8 cellular contexts compared by ENCODE assay signal in the genomic region with DNA sequence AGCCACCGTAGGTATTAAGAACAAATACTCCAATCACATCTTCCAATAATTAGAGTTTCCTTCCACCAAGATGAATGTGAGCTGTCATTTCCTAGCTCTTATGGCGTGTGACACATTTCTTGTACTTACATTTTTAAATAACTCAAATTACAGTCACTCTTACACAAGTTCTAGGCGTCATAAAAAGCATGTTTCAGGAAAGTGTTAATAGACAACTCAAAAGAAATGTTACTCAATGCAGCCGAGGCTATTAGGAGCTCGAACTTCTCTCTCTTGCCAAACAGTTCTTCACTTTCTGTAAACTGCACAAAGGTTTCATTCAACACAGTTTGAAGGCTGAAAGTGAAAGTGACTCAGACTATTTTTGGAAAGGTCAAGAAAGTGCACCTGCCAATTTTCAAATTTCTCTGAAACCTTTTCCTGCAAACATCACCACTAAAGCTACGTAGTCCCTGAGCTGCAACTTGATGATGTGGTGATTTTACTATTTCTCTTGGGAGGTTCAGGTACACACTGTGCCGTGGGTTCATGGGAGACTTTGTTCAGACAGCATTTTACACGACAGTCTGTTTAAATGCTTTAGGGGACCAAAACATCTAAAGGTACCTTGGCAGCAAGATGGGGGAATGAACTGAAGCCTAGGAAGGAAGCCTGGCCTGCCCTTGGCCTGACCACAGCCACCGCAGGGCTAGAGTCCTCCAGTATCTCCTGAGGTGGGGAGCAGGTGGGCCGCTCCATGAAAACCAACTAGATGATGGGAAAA.
DNase-seq lines count a peak whose midpoint lies in the region; ATAC-seq, FAIRE-seq and TF ChIP-seq lines count a peak whose summit lies in the region.

No MANE protein-coding gene starts in this region.

- no peaks in the 10 kb centered on the region for H3K27me3 ChIP-seq in GM12878 (replicated peaks in 1 of 2; ENCODE audit: control insufficient read depth in 2 of 2, insufficient read depth in 2 of 2, low read length in 1 of 2)
- no peaks in the 10 kb centered on the region for H3K27me3 ChIP-seq in lung (ENCODE audit: control insufficient read depth, insufficient read depth)

- H3K27ac ChIP-seq in GM12878 (ENCODE audit: control insufficient read depth, insufficient read depth) (peak overlapping the region; percentile 82), lung (ENCODE audit: low read depth in 1 of 2, low read length in 1 of 2) (peak overlapping the region; percentile 68 to 84)

- no peak; the same call in 1 of the 2 replicates for TF ChIP-seq RAD21 in GM12878 (IDR thresholded peaks at IDR 0.05; ENCODE audit: insufficient read depth, low read depth, low read length)

- CTCF ChIA-PET in GM12878 (lab: Yijun Ruan, JAX) = interaction anchor here (0.8 to 1.5 kb wide), 6 partner anchors 9 to 292 kb away, joined by 3 to 4 read pairs (median 4); no protein-coding TSS in a partner anchor

- in situ Hi-C loops in KBM-7 (cut with MboI; ENCODE audit: low pct_unique_long_range_greater_than_20kb, low sequenced_read_pairs) (no loop called here), GM12878 (cut with MboI) (no loop called here)

- no TSS peak for BruUV-seq in GM12878 (replicated peaks; lab: Mats Ljungman, UMichigan)

- intact Hi-C loops in GM12878 (cut with micrococcal nuclease; ENCODE audit: unreplicated experiment) = loop anchor here (1.0 kb wide), 1 partner anchor 57 kb away; no protein-coding TSS in a partner anchor

- SMC1A ChIA-PET in GM12878 (lab: Charles Lee; ENCODE audit: uncharacterized antibody, unreplicated experiment) = interaction anchor here (0.6 to 2.3 kb wide), 16 partner anchors 9 to 199 kb away, joined by 3 to 10 read pairs (median 4); no protein-coding TSS in a partner anchor

- TF ChIP-seq POLR2A in GM12878 (IDR thresholded peaks at IDR 0.05; ENCODE audit: low read depth, low read length) = no peak

- H3K9me3 ChIP-seq in GM12878 (replicated peaks; ENCODE audit: control insufficient read depth, insufficient read depth, low read length) = no peaks in the 10 kb centered on the region; the same call in 1 of the 3 replicates
- H3K9me3 ChIP-seq in lung (ENCODE audit: control insufficient read depth in 2 of 2, insufficient read depth in 1 of 2, low read length in 1 of 2) = no peaks in the 10 kb centered on the region

- H3K79me2 ChIP-seq in GM12878 (ENCODE audit: control insufficient read depth, insufficient read depth, low read length) = no peaks in the 10 kb centered on the region

- peak; percentile 73 for ATAC-seq in GM21526 (IDR thresholded peaks at IDR 0.05; ENCODE audit: low FRiP score, unreplicated experiment)
- peak; percentile 93 for ATAC-seq in GM12878
- peak; percentile 79 for ATAC-seq in lung (ENCODE audit: insufficient read depth, low FRiP score)

- TF ChIP-seq CTCF in GM12878 (IDR thresholded peaks at IDR 0.05 in 2 of 3, conservative IDR thresholded peaks at IDR 0.05 in 1 of 3; ENCODE audit: control insufficient read depth in 2 of 3, extremely low read depth in 1 of 3, insufficient read depth in 1 of 3, low read depth in 3 of 3, low read length in 3 of 3) (no peak), lung (IDR thresholded peaks at IDR 0.05; ENCODE audit: control extremely low read depth, extremely low read depth) (no peak)

- no peak overlapping the region; the same call in 1 of the 2 replicates for H2AFZ ChIP-seq in GM12878 (ENCODE audit: control insufficient read depth, low read depth, low read length)

- peak; percentile 47 for DNase-seq in GM04503 (ENCODE audit: low read depth)
- DNase-seq in KBM-7 = peak; percentile 43
- peak; percentile 87 for DNase-seq in GM12878 (ENCODE audit: low read depth, low spot score)
- DNase-seq in lung (ENCODE audit: low spot score) = no peak
- no peak for DNase-seq in NCI-H1436 treated with DMSO at 0.1 percent for 48 hours (lab: John Stamatoyannopoulos, UW)
- DNase-seq in middle frontal gyrus (ENCODE audit: extremely low spot score, low spot score) = no peak
- no peak for DNase-seq in NCI-H1105 treated with DMSO at 0.1 percent for 48 hours (lab: John Stamatoyannopoulos, UW)

- peak overlapping the region; percentile 29; the same call in 1 of the 2 replicates for H3K4me3 ChIP-seq in GM12878
- no peak overlapping the region for H3K4me3 ChIP-seq in lung

- H4K20me1 ChIP-seq in GM12878 (ENCODE audit: control insufficient read depth, insufficient read depth) = no peaks in the 10 kb centered on the region

- H3K36me3 ChIP-seq in GM12878 (ENCODE audit: control insufficient read depth in 2 of 2, insufficient read depth in 2 of 2, low read length in 1 of 2) (no peaks in the 10 kb centered on the region), lung (ENCODE audit: control insufficient read depth in 2 of 2, insufficient read depth in 2 of 2, low read length in 2 of 2) (peaks cover 0 to 2% of the 10 kb centered on the region in 2 donors)

- FAIRE-seq in GM12878 (lab: Jason Lieb, UNC) = peak; percentile 91

- POLR2A ChIA-PET in GM12878 (lab: Charles Lee) = interaction anchor here (1.0 to 1.2 kb wide), 3 partner anchors 16 to 61 kb away, joined by 3 to 5 read pairs (median 3); no protein-coding TSS in a partner anchor

- RAD21 ChIA-PET in GM12878 (lab: Charles Lee; ENCODE audit: unreplicated experiment) = interaction anchor here (0.6 to 1.8 kb wide), 12 partner anchors 9 to 214 kb away, joined by 3 to 11 read pairs (median 4); no protein-coding TSS in a partner anchor

- peak; percentile 91 to 92 for TF ChIP-seq EP300 in GM12878 (IDR thresholded peaks at IDR 0.05; ENCODE audit: borderline replicate concordance in 1 of 2, control insufficient read depth in 1 of 2, low read depth in 2 of 2, low read length in 2 of 2)

- H3K4me1 ChIP-seq in GM12878 (ENCODE audit: control insufficient read depth, insufficient read depth, low read length) (peaks cover 24% of the 10 kb centered on the region), lung (ENCODE audit: control insufficient read depth in 2 of 2, insufficient read depth in 2 of 2, low read length in 2 of 2) (peaks cover 6% of the 10 kb centered on the region in 2 donors)

- H3K4me2 ChIP-seq in GM12878 (ENCODE audit: control insufficient read depth, insufficient read depth) = peak overlapping the region; percentile 56

- H3K9ac ChIP-seq in GM12878 (ENCODE audit: control insufficient read depth, insufficient read depth, low read length) = no peak overlapping the region; the same call in 1 of the 2 replicates

- WGBS in GM12878 (ENCODE audit: insufficient coverage, insufficient replicate concordance, low lambda C conversion rate, missing lambda C conversion rate) = 13% methylated on average over 10 of the region's 10 CpGs
- 17 to 25% methylated on average over 10 of the region's 10 CpGs for WGBS in lung, 2 donors

TF ChIP-seq in GM12878, 131 proteins besides CTCF, POLR2A, EP300 and RAD21 (continues in another document):
- TF ChIP-seq RBBP5 (conservative IDR thresholded peaks at IDR 0.05) (no peak), MYC (IDR thresholded peaks at IDR 0.05; ENCODE audit: insufficient read depth, insufficient read length, insufficient replicate concordance, low read length, severe bottlenecking) (no peak), ZNF384 (IDR thresholded peaks at IDR 0.05; ENCODE audit: borderline replicate concordance, low read depth, low read length) (no peak), KLF5 (IDR thresholded peaks at IDR 0.05; ENCODE audit: partially characterized antibody) (no peak), CBX5 (IDR thresholded peaks at IDR 0.05; ENCODE audit: low read depth) (peak; percentile 97), BACH1 (IDR thresholded peaks at IDR 0.05; ENCODE audit: borderline replicate concordance) (no peak), SP1 (IDR thresholded peaks at IDR 0.05; ENCODE audit: low read depth, low read length) (no peak), BCL11A (IDR thresholded peaks at IDR 0.05; ENCODE audit: low read depth, low read length) (peak; percentile 84), NRF1 (conservative IDR thresholded peaks at IDR 0.05; ENCODE audit: low read depth, low read length) (no peak)
- TF ChIP-seq, protein P1, sequence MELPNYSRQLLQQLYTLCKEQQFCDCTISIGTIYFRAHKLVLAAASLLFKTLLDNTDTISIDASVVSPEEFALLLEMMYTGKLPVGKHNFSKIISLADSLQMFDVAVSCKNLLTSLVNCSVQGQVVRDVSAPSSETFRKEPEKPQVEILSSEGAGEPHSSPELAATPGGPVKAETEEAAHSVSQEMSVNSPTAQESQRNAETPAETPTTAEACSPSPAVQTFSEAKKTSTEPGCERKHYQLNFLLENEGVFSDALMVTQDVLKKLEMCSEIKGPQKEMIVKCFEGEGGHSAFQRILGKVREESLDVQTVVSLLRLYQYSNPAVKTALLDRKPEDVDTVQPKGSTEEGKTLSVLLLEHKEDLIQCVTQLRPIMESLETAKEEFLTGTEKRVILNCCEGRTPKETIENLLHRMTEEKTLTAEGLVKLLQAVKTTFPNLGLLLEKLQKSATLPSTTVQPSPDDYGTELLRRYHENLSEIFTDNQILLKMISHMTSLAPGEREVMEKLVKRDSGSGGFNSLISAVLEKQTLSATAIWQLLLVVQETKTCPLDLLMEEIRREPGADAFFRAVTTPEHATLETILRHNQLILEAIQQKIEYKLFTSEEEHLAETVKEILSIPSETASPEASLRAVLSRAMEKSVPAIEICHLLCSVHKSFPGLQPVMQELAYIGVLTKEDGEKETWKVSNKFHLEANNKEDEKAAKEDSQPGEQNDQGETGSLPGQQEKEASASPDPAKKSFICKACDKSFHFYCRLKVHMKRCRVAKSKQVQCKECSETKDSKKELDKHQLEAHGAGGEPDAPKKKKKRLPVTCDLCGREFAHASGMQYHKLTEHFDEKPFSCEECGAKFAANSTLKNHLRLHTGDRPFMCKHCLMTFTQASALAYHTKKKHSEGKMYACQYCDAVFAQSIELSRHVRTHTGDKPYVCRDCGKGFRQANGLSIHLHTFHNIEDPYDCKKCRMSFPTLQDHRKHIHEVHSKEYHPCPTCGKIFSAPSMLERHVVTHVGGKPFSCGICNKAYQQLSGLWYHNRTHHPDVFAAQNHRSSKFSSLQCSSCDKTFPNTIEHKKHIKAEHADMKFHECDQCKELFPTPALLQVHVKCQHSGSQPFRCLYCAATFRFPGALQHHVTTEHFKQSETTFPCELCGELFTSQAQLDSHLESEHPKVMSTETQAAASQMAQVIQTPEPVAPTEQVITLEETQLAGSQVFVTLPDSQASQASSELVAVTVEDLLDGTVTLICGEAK (IDR thresholded peaks at IDR 0.05; ENCODE audit: borderline replicate concordance) = no peak; the same call in 1 of the 2 replicates
- TF ChIP-seq, protein P2, sequence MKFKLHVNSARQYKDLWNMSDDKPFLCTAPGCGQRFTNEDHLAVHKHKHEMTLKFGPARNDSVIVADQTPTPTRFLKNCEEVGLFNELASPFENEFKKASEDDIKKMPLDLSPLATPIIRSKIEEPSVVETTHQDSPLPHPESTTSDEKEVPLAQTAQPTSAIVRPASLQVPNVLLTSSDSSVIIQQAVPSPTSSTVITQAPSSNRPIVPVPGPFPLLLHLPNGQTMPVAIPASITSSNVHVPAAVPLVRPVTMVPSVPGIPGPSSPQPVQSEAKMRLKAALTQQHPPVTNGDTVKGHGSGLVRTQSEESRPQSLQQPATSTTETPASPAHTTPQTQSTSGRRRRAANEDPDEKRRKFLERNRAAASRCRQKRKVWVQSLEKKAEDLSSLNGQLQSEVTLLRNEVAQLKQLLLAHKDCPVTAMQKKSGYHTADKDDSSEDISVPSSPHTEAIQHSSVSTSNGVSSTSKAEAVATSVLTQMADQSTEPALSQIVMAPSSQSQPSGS (IDR thresholded peaks at IDR 0.05; ENCODE audit: low read length) = peak; percentile 95

Comparison
In these comparisons a context has a peak if more than half of its experiments do, and no peak if none do; other contexts are left out.
1. DNase-seq: peak in GM04503 (single experiment), KBM-7 (single experiment) and GM12878 (single experiment); none in lung (single experiment), NCI-H1436 treated with DMSO at 0.1 percent for 48 hours (single experiment), middle frontal gyrus (single experiment) and NCI-H1105 treated with DMSO at 0.1 percent for 48 hours (single experiment).
2. Peak in every context shown above with its lines, with median percentiles within 50 percentile points of each other: ATAC-seq.